Comparison of ENCODE assay signal across 31 cellular contexts in the genomic region with DNA sequence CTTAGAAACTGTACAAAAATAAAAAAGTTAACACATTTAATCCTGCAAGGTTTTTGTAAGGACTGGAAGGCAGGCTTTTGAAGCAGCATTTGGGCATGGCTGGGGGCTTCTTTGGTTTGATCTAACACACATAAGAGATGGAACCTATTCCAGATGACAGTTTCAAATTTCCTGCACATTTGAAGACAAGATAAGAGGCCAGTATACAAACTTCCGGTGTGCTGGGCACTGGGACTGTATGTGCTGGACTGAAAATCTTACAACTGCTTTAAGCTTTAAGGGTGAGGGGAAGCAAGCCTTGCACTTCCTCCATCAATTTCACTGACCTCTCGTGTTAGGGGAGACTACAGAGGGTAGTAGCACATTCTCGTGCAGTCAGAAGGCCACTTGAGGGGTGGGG.
"Had no signal": no experiment of that assay in that cellular context is flagged by ENCODE, and none has a peak within 500 bp of the region (broad histone marks: within the 10 kb centered on the region; RNA-seq: fewer than 3 reads in every experiment).

No MANE protein-coding gene starts in this region.

- H3K9me3 Mint-ChIP-seq: activated B cell treated with CpG ODN at 0.5 μM for 24 hours; activated CD4-positive, alpha-beta memory T cell treated with anti-CD3 and anti-CD28 coated beads, Interleukin-2, amount 10 ng/mL, durations not matched to agents 7 days and 5 days; activated naive CD4-positive, alpha-beta T cell treated with anti-CD3 and anti-CD28 coated beads for 36 hours; activated naive CD4-positive, alpha-beta T cell treated with anti-CD3 and anti-CD28 coated beads, Interleukin-2, amount 50 U/mL, for 72 hours; activated T-cell treated with anti-CD3 and anti-CD28 coated beads, Interleukin-2, amount 50 U/mL, for 24 hours; activated T-helper 2 cell treated with anti-CD3 and anti-CD28 coated beads, Interferon-gamma antibody, Interleukin-2, Interleukin-4, amounts not matched to agents 10 μg/mL and 5 μg/mL and 100 μg/mL, durations not matched to agents 14 hours and 24 hours and 36 hours; brain had no signal

- H3K4me1 Mint-ChIP-seq: activated B cell treated with CpG ODN at 0.5 μM for 24 hours, brain had no signal

- H3K4me3 Mint-ChIP-seq: activated B cell treated with CpG ODN at 0.5 μM for 24 hours; activated CD4-positive, alpha-beta memory T cell treated with anti-CD3 and anti-CD28 coated beads, Interleukin-2, amount 10 ng/mL, durations not matched to agents 7 days and 5 days; activated naive CD4-positive, alpha-beta T cell treated with anti-CD3 and anti-CD28 coated beads for 36 hours; activated T-cell treated with anti-CD3 and anti-CD28 coated beads, Interleukin-2, amount 50 U/mL, for 24 hours; brain had no signal

- ATAC-seq: activated naive CD4-positive, alpha-beta T cell treated with anti-CD3 and anti-CD28 coated beads, Interleukin-2, amount 50 U/mL, for 72 hours had no signal

- H3K36me3 Mint-ChIP-seq: activated naive CD4-positive, alpha-beta T cell treated with anti-CD3 and anti-CD28 coated beads, Interleukin-2, amount 50 U/mL, for 72 hours had no signal

- DNase-seq: activated B cell treated with CpG ODN at 0.5 μM for 24 hours; activated CD4-positive, alpha-beta memory T cell treated with anti-CD3 and anti-CD28 coated beads, Interleukin-2, amount 10 ng/mL, durations not matched to agents 7 days and 5 days; activated CD4-positive, alpha-beta T cell treated with anti-CD3 and anti-CD28 coated beads for 4 hours; activated CD4-positive, CD25-positive, alpha-beta regulatory T cell treated with anti-CD3 and anti-CD28 coated beads, Interleukin-2, amount 50 U/mL, for 72 hours; activated CD8-positive, alpha-beta memory T cell treated with anti-CD3 and anti-CD28 coated beads for 24 hours; activated gamma-delta T cell treated with Interleukin-2 at 50 U/mL for 16 hours; activated naive CD4-positive, alpha-beta T cell treated with anti-CD3 and anti-CD28 coated beads for 36 hours; activated T-cell treated with anti-CD3 and anti-CD28 coated beads, Interleukin-2, amount 50 U/mL, for 24 hours; anterior cingulate cortex; caudate nucleus; cerebellar nuclear complex; NCI-H1092 treated with DMSO at 0.1 percent for 48 hours; NCI-H1417; NCI-H146; NCI-H187; NCI-H2029 treated with DMSO at 0.1 percent for 48 hours; NCI-H2107; NCI-H2171; NCI-H510A; NCI-H526; NCI-H748 treated with DMSO at 0.1 percent for 48 hours; NK-92 treated with Interleukin-12 subunit alpha and Interleukin-12 subunit beta, amount 100 ng/mL, for 24 hours; Right ventricle myocardium superior; SW 1271; T-helper 1 cell; T-helper 2 cell; T-helper 9 cell had no signal

- FAIRE-seq: bronchial epithelial cell had no signal

- H3K27me3 Mint-ChIP-seq: activated B cell treated with CpG ODN at 0.5 μM for 24 hours; activated CD4-positive, alpha-beta memory T cell treated with anti-CD3 and anti-CD28 coated beads, Interleukin-2, amount 10 ng/mL, durations not matched to agents 7 days and 5 days; activated T-cell treated with anti-CD3 and anti-CD28 coated beads, Interleukin-2, amount 50 U/mL, for 24 hours; brain had no signal

- H3K27ac Mint-ChIP-seq: activated B cell treated with CpG ODN at 0.5 μM for 24 hours; activated CD4-positive, alpha-beta memory T cell treated with anti-CD3 and anti-CD28 coated beads, Interleukin-2, amount 10 ng/mL, durations not matched to agents 7 days and 5 days; activated naive CD4-positive, alpha-beta T cell treated with anti-CD3 and anti-CD28 coated beads for 36 hours; activated naive CD4-positive, alpha-beta T cell treated with anti-CD3 and anti-CD28 coated beads, Interleukin-2, amount 50 U/mL, for 72 hours; activated T-cell treated with anti-CD3 and anti-CD28 coated beads, Interleukin-2, amount 50 U/mL, for 24 hours; activated T-helper 2 cell treated with anti-CD3 and anti-CD28 coated beads, Interferon-gamma antibody, Interleukin-2, Interleukin-4, amounts not matched to agents 10 μg/mL and 5 μg/mL and 100 μg/mL, durations not matched to agents 14 hours and 24 hours and 36 hours; brain had no signal
